ENCODE assay signal across 8 cellular contexts in genomic region chr14:51395361-51395849, GRCh38.
DNase-seq lines count a peak whose midpoint lies in the region; ATAC-seq and TF ChIP-seq lines count a peak whose summit lies in the region.

No MANE protein-coding gene starts in this region.

- H3K27ac Mint-ChIP-seq in neural crest cell (ENCODE audit: unreplicated experiment) = peak overlapping the region; percentile 95

- peak overlapping the region; percentile 7 for H3K4me3 ChIP-seq in epithelial cell of esophagus (ENCODE audit: low read length)

- H3K4me3 Mint-ChIP-seq in neural crest cell = peak overlapping the region; percentile 1

- H3K4me1 Mint-ChIP-seq in neural crest cell = peaks cover 31% of the 10 kb centered on the region

- no peaks in the 10 kb centered on the region for H3K9me3 Mint-ChIP-seq in neural crest cell

- DNase-seq in AG08396 (ENCODE audit: low spot score) (peak; percentile 41), NCI-H446 treated with DMSO at 0.1 percent for 48 hours (lab: John Stamatoyannopoulos, UW) (peak; percentile 98), epithelial cell of esophagus (ENCODE audit: low read depth) (peak; percentile 97), neural crest cell (ENCODE audit: low read depth, low spot score) (peak; percentile 29), T-helper 9 cell (no peak), NCI-H2081 treated with DMSO at 0.1 percent for 48 hours (lab: John Stamatoyannopoulos, UW) (no peak)
- DNase-seq in stimulated activated CD4-positive, alpha-beta T cell treated with anti-CD3 and anti-CD28 coated beads, Interleukin-2, amount 100 ng/mL, for 24 hours = no peak

- H3K36me3 Mint-ChIP-seq in neural crest cell (ENCODE audit: low read depth) = no peaks in the 10 kb centered on the region

- no peaks in the 10 kb centered on the region for H3K27me3 Mint-ChIP-seq in neural crest cell (ENCODE audit: low read depth)

- ATAC-seq in GM21717 (IDR thresholded peaks at IDR 0.05; ENCODE audit: unreplicated experiment) = no peak

- TF ChIP-seq CTCF in epithelial cell of esophagus (IDR thresholded peaks at IDR 0.05; ENCODE audit: insufficient read depth, low read depth, low read length, missing control alignments) = no peak
- TF ChIP-seq CTCF in neural crest cell (conservative IDR thresholded peaks at IDR 0.05) = no peak

Comparison
In these comparisons a context has a peak if more than half of its experiments do, and no peak if none do; other contexts are left out.
1. DNase-seq: peak in AG08396 (single experiment), NCI-H446 treated with DMSO at 0.1 percent for 48 hours (single experiment), epithelial cell of esophagus (single experiment) and neural crest cell (single experiment); none in T-helper 9 cell (single experiment), NCI-H2081 treated with DMSO at 0.1 percent for 48 hours (single experiment) and stimulated activated CD4-positive, alpha-beta T cell treated with anti-CD3 and anti-CD28 coated beads, Interleukin-2, amount 100 ng/mL, for 24 hours (0 of 2).